ENCODE assay signal across 11 cellular contexts in genomic region chr6:3841711-3842565, GRCh38. TPM values are rescaled to one million over a fixed set of nuclear protein-coding genes. Genes with fewer than 3 reads are reported as not detected.
DNase-seq lines count a peak whose midpoint lies in the region; ATAC-seq, FAIRE-seq and TF ChIP-seq lines count a peak whose summit lies in the region.
"Had no signal": no experiment of that assay in that cellular context is flagged by ENCODE, and none has a peak within 500 bp of the region (broad histone marks: within the 10 kb centered on the region; RNA-seq: fewer than 3 reads in every experiment).

No MANE protein-coding gene starts in this region.

- H3K27me3 ChIP-seq in astrocyte (ENCODE audit: insufficient read depth, low read length), result no peaks in the 10 kb centered on the region
- no peaks in the 10 kb centered on the region for H3K27me3 ChIP-seq in right cardiac atrium (ENCODE audit: control insufficient read depth, insufficient read depth)
- H3K27me3 ChIP-seq in skeletal muscle tissue (ENCODE audit: control insufficient read depth in 3 of 3, insufficient read depth in 3 of 3, low read length in 3 of 3), result no peaks in the 10 kb centered on the region

- H3K9ac ChIP-seq in astrocyte (ENCODE audit: low read length), result peak overlapping the region; percentile 68
- no peak overlapping the region for H3K9ac ChIP-seq in skeletal muscle tissue (ENCODE audit: low read depth in 1 of 3, low read length in 3 of 3)

- H3K4me3 ChIP-seq in astrocyte (ENCODE audit: insufficient read depth, low read depth, low read length) (no peak overlapping the region), right cardiac atrium (ENCODE audit: low read length) (no peak overlapping the region), skeletal muscle tissue (ENCODE audit: low read length in 3 of 3) (peak overlapping the region in 1 of 3 donors; percentile 15)

- 52% methylated on average over 9 of the region's 9 CpGs for WGBS in right cardiac atrium

- peaks cover 24% of the 10 kb centered on the region for H3K4me1 Mint-ChIP-seq in astrocyte (ENCODE audit: low read depth, unreplicated experiment)
- H3K4me1 Mint-ChIP-seq in natural killer cell, result no peaks in the 10 kb centered on the region
- no peaks in the 10 kb centered on the region for H3K4me1 Mint-ChIP-seq in stimulated activated effector memory CD8-positive, alpha-beta T cell treated with anti-CD3 and anti-CD28 coated beads, Interleukin-12 subunit alpha, Interleukin-12 subunit beta, amount 100 ng/mL, for 72 hours
- H3K4me1 Mint-ChIP-seq: activated CD4-positive, alpha-beta T cell treated with anti-CD3 and anti-CD28 coated beads, Interleukin-2, amount 10 ng/mL, durations not matched to agents 24 days and 14 days; activated naive CD8-positive, alpha-beta T cell treated with anti-CD3 and anti-CD28 coated beads for 36 hours had no signal

- peak; percentile 6 for FAIRE-seq in H54 (lab: Jason Lieb, UNC)
- FAIRE-seq in astrocyte (lab: Jason Lieb, UNC), result peak; percentile 93

- H3K9me3 ChIP-seq in astrocyte (ENCODE audit: insufficient read depth, low read depth, low read length) (no peaks in the 10 kb centered on the region), right cardiac atrium (ENCODE audit: control insufficient read depth, low read length) (no peaks in the 10 kb centered on the region), skeletal muscle tissue (ENCODE audit: control insufficient read depth in 3 of 3, low read length in 3 of 3) (no peaks in the 10 kb centered on the region)

- H3K4me2 ChIP-seq in astrocyte (ENCODE audit: low read length), result peak overlapping the region; percentile 60

- DNase-seq in H54 (ENCODE audit: insufficient read length, low spot score), result no peak
- peak; percentile 79 for DNase-seq in astrocyte (ENCODE audit: low read depth)
- DNase-seq in right cardiac atrium, result no peak
- no peak for DNase-seq in natural killer cell
- no peak for DNase-seq in stimulated activated effector memory CD8-positive, alpha-beta T cell treated with anti-CD3 and anti-CD28 coated beads, Interleukin-12 subunit alpha, Interleukin-12 subunit beta, amount 100 ng/mL, for 72 hours (ENCODE audit: low spot score in 2 of 2)
- no peak for DNase-seq in NCI-H69 (lab: John Stamatoyannopoulos, UW)
- DNase-seq: activated CD4-positive, alpha-beta T cell treated with anti-CD3 and anti-CD28 coated beads, Interleukin-2, amount 10 ng/mL, durations not matched to agents 24 days and 14 days; activated naive CD8-positive, alpha-beta T cell treated with anti-CD3 and anti-CD28 coated beads for 36 hours; KG1 had no signal

- H3K79me2 ChIP-seq in astrocyte (ENCODE audit: insufficient read depth, low read length), result no peaks in the 10 kb centered on the region

- H3K4me3 Mint-ChIP-seq in astrocyte (ENCODE audit: unreplicated experiment), result no peak overlapping the region
- H3K4me3 Mint-ChIP-seq in natural killer cell, result no peak overlapping the region
- H3K4me3 Mint-ChIP-seq in stimulated activated effector memory CD8-positive, alpha-beta T cell treated with anti-CD3 and anti-CD28 coated beads, Interleukin-12 subunit alpha, Interleukin-12 subunit beta, amount 100 ng/mL, for 72 hours, result no peak overlapping the region
- H3K4me3 Mint-ChIP-seq: activated CD4-positive, alpha-beta T cell treated with anti-CD3 and anti-CD28 coated beads, Interleukin-2, amount 10 ng/mL, durations not matched to agents 24 days and 14 days; activated naive CD8-positive, alpha-beta T cell treated with anti-CD3 and anti-CD28 coated beads for 36 hours had no signal

- no peak overlapping the region for H2AFZ ChIP-seq in astrocyte (ENCODE audit: low read depth, low read length)

- peak overlapping the region; percentile 75 for H3K27ac Mint-ChIP-seq in astrocyte (ENCODE audit: unreplicated experiment)
- H3K27ac Mint-ChIP-seq in natural killer cell, result no peak overlapping the region
- H3K27ac Mint-ChIP-seq in stimulated activated effector memory CD8-positive, alpha-beta T cell treated with anti-CD3 and anti-CD28 coated beads, Interleukin-12 subunit alpha, Interleukin-12 subunit beta, amount 100 ng/mL, for 72 hours, result no peak overlapping the region
- H3K27ac Mint-ChIP-seq: activated CD4-positive, alpha-beta T cell treated with anti-CD3 and anti-CD28 coated beads, Interleukin-2, amount 10 ng/mL, durations not matched to agents 24 days and 14 days; activated naive CD8-positive, alpha-beta T cell treated with anti-CD3 and anti-CD28 coated beads for 36 hours had no signal

- H4K20me1 ChIP-seq in astrocyte (ENCODE audit: insufficient read depth, low read length), result no peaks in the 10 kb centered on the region

- intact Hi-C loops in right cardiac atrium (cut with DNase I), result loop anchor here in 1 of 4 donors (10.0 kb wide), 1 partner anchor 93 kb away; no protein-coding TSS in a partner anchor
- intact Hi-C loops in natural killer cell (cut with micrococcal nuclease), result no loop called here

- peak overlapping the region; percentile 88 for H3K27ac ChIP-seq in astrocyte (ENCODE audit: low read depth, low read length)
- H3K27ac ChIP-seq in right cardiac atrium (ENCODE audit: low read length), result peak overlapping the region; percentile 19
- peak overlapping the region; percentile 58 for H3K27ac ChIP-seq in skeletal muscle tissue (ENCODE audit: low read depth, low read length)

- H3K36me3 ChIP-seq in astrocyte (ENCODE audit: insufficient read depth, low read length) (no peaks in the 10 kb centered on the region), skeletal muscle tissue (ENCODE audit: control insufficient read depth in 3 of 3, insufficient read depth in 3 of 3, low read length in 3 of 3) (no peaks in the 10 kb centered on the region)

- no peaks in the 10 kb centered on the region for H3K9me3 Mint-ChIP-seq in astrocyte (ENCODE audit: unreplicated experiment)
- H3K9me3 Mint-ChIP-seq in natural killer cell, result no peaks in the 10 kb centered on the region
- H3K9me3 Mint-ChIP-seq in stimulated activated effector memory CD8-positive, alpha-beta T cell treated with anti-CD3 and anti-CD28 coated beads, Interleukin-12 subunit alpha, Interleukin-12 subunit beta, amount 100 ng/mL, for 72 hours, result no peaks in the 10 kb centered on the region
- H3K9me3 Mint-ChIP-seq: activated CD4-positive, alpha-beta T cell treated with anti-CD3 and anti-CD28 coated beads, Interleukin-2, amount 10 ng/mL, durations not matched to agents 24 days and 14 days; activated naive CD8-positive, alpha-beta T cell treated with anti-CD3 and anti-CD28 coated beads for 36 hours had no signal

- H3K36me3 Mint-ChIP-seq in astrocyte (ENCODE audit: low read depth, unreplicated experiment) (no peaks in the 10 kb centered on the region), natural killer cell (no peaks in the 10 kb centered on the region)
- H3K36me3 Mint-ChIP-seq in stimulated activated effector memory CD8-positive, alpha-beta T cell treated with anti-CD3 and anti-CD28 coated beads, Interleukin-12 subunit alpha, Interleukin-12 subunit beta, amount 100 ng/mL, for 72 hours, result no peaks in the 10 kb centered on the region
- H3K36me3 Mint-ChIP-seq: activated naive CD8-positive, alpha-beta T cell treated with anti-CD3 and anti-CD28 coated beads for 36 hours had no signal

- H3K4me1 ChIP-seq in astrocyte (ENCODE audit: insufficient read depth, low read length) (peaks cover 49% of the 10 kb centered on the region), right cardiac atrium (ENCODE audit: control insufficient read depth, insufficient read depth, low read length) (peaks cover 2% of the 10 kb centered on the region), skeletal muscle tissue (ENCODE audit: control insufficient read depth in 3 of 3, insufficient read depth in 3 of 3, low read length in 3 of 3) (peaks cover 15 to 29% (median 27%) of the 10 kb centered on the region in 3 donors)

- ATAC-seq in right cardiac atrium, result peak; percentile 34 to 56
- no peak for ATAC-seq in natural killer cell
- no peak for ATAC-seq in stimulated activated effector memory CD8-positive, alpha-beta T cell treated with anti-CD3 and anti-CD28 coated beads, Interleukin-12 subunit alpha, Interleukin-12 subunit beta, amount 100 ng/mL, for 72 hours
- ATAC-seq in GM18873 (IDR thresholded peaks at IDR 0.05; ENCODE audit: low FRiP score, unreplicated experiment), result no peak

- H3K27me3 Mint-ChIP-seq in astrocyte (ENCODE audit: low read depth, unreplicated experiment) (no peaks in the 10 kb centered on the region), natural killer cell (ENCODE audit: low read depth in 2 of 2) (peaks cover 7 to 24% of the 10 kb centered on the region in 2 donors)
- H3K27me3 Mint-ChIP-seq: activated naive CD8-positive, alpha-beta T cell treated with anti-CD3 and anti-CD28 coated beads for 36 hours had no signal

- no peak for TF ChIP-seq POLR2A in H54 (IDR thresholded peaks at IDR 0.05; ENCODE audit: low read depth, low read length)

- TF ChIP-seq CTCF in astrocyte (IDR thresholded peaks at IDR 0.05; ENCODE audit: insufficient read depth, low read depth, low read length), result no peak
- TF ChIP-seq CTCF in natural killer cell (IDR thresholded peaks at IDR 0.05), result no peak

RNA-seq across cellular contexts. Expression of gene FAM50B, which starts 7.2 kb away (rescaled TPM):
- 4.6 and 5.0 TPM in 2 replicates for total RNA-seq in astrocyte
- 10 to 100 TPM; 14.0 to 25.3 (median 23.9) TPM for total RNA-seq in right cardiac atrium
- 18.4 TPM for polyA plus RNA-seq in right cardiac atrium
- 12.0 TPM for total RNA-seq in skeletal muscle tissue
- total RNA-seq in natural killer cell, result 1 to 10 TPM; 1.9 to 4.7 (median 1.9) TPM

Comparison
In these comparisons a context has a peak if more than half of its experiments do, and no peak if none do; other contexts are left out.
1. H3K27ac ChIP-seq: peak in every context shown above with its lines; median percentile 88 in astrocyte; 58 in skeletal muscle tissue; 19 in right cardiac atrium.
2. ATAC-seq: peak in right cardiac atrium (2 of 2); none in natural killer cell (0 of 3), stimulated activated effector memory CD8-positive, alpha-beta T cell treated with anti-CD3 and anti-CD28 coated beads, Interleukin-12 subunit alpha, Interleukin-12 subunit beta, amount 100 ng/mL, for 72 hours (single experiment) and GM18873 (single experiment).